In the genomic region with DNA sequence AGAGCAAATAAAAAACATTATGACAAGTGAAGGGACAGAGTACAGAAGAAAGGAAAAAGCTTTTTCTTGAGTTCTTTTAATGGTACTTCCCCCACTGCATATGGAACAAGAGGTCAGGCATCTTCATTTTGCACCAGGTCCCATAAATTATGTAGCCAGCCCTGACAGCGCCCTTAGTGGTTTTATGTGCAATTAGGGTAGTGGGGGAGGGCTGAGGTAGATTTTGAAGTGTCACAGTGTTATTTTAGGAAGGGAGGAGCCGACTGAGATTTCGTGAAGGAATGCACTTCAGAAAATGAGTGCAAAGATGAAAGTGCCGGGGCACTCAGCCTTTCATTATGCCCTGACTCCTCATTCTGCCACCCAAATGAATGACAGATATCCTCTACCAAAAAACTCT, we compare ENCODE assay signal across 1 cellular context.
TF ChIP-seq lines count a peak whose summit lies in the region.

No MANE protein-coding gene starts in this region.

TF ChIP-seq in HCT116, 20 proteins besides CTCF, POLR2A, EP300 and RAD21 (continued from another document):
- TF ChIP-seq ZBTB33 (IDR thresholded peaks at IDR 0.05; ENCODE audit: extremely low read depth, insufficient replicate concordance, low read length) (no peak), ZFX (IDR thresholded peaks at IDR 0.05) (no peak), FOSL1 (IDR thresholded peaks at IDR 0.05; ENCODE audit: low read depth) (no peak), CBX3 (IDR thresholded peaks at IDR 0.05; ENCODE audit: low read depth) (no peak), EGR1 (IDR thresholded peaks at IDR 0.05; ENCODE audit: low read depth) (no peak), ZNF274 (IDR thresholded peaks at IDR 0.05; ENCODE audit: low read depth, low read length) (no peak), EZH2phosphoT487 (IDR thresholded peaks at IDR 0.05; ENCODE audit: borderline replicate concordance) (no peak), SP1 (IDR thresholded peaks at IDR 0.05; ENCODE audit: low read depth) (no peak), CEBPB (IDR thresholded peaks at IDR 0.05; ENCODE audit: low read depth) (no peak), JUND (IDR thresholded peaks at IDR 0.05) (no peak)
- TF ChIP-seq, protein P1, sequence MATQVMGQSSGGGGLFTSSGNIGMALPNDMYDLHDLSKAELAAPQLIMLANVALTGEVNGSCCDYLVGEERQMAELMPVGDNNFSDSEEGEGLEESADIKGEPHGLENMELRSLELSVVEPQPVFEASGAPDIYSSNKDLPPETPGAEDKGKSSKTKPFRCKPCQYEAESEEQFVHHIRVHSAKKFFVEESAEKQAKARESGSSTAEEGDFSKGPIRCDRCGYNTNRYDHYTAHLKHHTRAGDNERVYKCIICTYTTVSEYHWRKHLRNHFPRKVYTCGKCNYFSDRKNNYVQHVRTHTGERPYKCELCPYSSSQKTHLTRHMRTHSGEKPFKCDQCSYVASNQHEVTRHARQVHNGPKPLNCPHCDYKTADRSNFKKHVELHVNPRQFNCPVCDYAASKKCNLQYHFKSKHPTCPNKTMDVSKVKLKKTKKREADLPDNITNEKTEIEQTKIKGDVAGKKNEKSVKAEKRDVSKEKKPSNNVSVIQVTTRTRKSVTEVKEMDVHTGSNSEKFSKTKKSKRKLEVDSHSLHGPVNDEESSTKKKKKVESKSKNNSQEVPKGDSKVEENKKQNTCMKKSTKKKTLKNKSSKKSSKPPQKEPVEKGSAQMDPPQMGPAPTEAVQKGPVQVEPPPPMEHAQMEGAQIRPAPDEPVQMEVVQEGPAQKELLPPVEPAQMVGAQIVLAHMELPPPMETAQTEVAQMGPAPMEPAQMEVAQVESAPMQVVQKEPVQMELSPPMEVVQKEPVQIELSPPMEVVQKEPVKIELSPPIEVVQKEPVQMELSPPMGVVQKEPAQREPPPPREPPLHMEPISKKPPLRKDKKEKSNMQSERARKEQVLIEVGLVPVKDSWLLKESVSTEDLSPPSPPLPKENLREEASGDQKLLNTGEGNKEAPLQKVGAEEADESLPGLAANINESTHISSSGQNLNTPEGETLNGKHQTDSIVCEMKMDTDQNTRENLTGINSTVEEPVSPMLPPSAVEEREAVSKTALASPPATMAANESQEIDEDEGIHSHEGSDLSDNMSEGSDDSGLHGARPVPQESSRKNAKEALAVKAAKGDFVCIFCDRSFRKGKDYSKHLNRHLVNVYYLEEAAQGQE (IDR thresholded peaks at IDR 0.05; ENCODE audit: low read depth) = no peak
- TF ChIP-seq, protein P2, sequence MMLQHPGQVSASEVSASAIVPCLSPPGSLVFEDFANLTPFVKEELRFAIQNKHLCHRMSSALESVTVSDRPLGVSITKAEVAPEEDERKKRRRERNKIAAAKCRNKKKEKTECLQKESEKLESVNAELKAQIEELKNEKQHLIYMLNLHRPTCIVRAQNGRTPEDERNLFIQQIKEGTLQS (IDR thresholded peaks at IDR 0.05) = no peak
- TF ChIP-seq, protein P3, sequence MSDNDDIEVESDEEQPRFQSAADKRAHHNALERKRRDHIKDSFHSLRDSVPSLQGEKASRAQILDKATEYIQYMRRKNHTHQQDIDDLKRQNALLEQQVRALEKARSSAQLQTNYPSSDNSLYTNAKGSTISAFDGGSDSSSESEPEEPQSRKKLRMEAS (IDR thresholded peaks at IDR 0.05) = no peak
